In the genomic region with DNA sequence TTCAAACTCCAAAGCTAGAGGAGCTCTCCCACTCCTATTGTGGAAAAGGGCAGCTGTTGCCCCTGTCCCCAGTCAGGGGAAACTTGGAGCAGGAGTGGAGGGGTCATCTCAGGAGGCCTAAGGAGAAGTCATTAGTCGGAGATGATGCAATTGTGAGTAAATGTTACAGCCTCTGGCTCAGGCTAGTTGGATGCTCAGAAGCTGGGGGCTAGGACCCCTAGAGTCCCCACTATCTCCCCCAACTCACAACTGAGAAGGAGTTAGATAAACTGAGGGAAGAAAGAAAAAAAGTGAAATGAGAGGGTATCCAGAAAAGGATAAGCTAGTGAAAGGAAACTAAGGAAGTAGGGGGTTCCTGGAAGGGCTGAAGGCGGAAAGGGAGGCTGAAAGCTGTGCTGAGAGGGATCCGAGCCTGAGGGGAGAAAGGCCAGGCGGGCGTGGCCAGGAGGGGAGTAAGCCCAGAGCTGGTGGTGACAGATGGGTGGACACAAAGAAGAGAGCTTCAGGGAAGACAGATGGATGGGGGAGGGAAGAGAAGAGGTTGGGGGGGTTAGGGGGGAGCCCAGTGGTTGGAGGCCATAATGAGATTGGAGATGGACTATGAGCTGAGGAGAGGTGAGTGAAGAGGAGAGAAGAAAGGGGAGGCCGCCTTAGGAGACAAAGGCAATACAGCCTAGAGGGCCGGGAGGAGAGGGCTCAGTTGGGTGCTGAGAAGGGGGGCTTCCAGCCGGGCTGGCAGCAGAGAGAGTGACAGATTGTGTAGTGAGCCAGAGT, we compare ENCODE assay signal across 1 cellular context.
A peak's percentile ranks its signal among the peaks of the same experiment; 100 is the strongest.
TF ChIP-seq lines count a peak whose summit lies in the region.

No MANE protein-coding gene starts in this region.

TF ChIP-seq in K562, 482 proteins besides CTCF, POLR2A, EP300 and RAD21 (continued from another document and continues in another):
- TF ChIP-seq SRF (CRISPR knock-in tag; IDR thresholded peaks at IDR 0.05) = no peak
- peak in 1 of 2 experiments; percentile 39; a peak in 1 of 4 replicates for TF ChIP-seq KDM4B (IDR thresholded peaks at IDR 0.05; ENCODE audit: borderline replicate concordance in 2 of 2, low read depth in 1 of 2)
- TF ChIP-seq SMARCC2 (IDR thresholded peaks at IDR 0.05; ENCODE audit: low read depth) = peak; percentile 59; the same call in 1 of the 2 replicates
- TF ChIP-seq, protein P1, sequence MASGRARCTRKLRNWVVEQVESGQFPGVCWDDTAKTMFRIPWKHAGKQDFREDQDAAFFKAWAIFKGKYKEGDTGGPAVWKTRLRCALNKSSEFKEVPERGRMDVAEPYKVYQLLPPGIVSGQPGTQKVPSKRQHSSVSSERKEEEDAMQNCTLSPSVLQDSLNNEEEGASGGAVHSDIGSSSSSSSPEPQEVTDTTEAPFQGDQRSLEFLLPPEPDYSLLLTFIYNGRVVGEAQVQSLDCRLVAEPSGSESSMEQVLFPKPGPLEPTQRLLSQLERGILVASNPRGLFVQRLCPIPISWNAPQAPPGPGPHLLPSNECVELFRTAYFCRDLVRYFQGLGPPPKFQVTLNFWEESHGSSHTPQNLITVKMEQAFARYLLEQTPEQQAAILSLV (tag; IDR thresholded peaks at IDR 0.05) = peak; percentile 94
- TF ChIP-seq, protein P2, sequence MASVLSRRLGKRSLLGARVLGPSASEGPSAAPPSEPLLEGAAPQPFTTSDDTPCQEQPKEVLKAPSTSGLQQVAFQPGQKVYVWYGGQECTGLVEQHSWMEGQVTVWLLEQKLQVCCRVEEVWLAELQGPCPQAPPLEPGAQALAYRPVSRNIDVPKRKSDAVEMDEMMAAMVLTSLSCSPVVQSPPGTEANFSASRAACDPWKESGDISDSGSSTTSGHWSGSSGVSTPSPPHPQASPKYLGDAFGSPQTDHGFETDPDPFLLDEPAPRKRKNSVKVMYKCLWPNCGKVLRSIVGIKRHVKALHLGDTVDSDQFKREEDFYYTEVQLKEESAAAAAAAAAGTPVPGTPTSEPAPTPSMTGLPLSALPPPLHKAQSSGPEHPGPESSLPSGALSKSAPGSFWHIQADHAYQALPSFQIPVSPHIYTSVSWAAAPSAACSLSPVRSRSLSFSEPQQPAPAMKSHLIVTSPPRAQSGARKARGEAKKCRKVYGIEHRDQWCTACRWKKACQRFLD (CRISPR knock-in tag; IDR thresholded peaks at IDR 0.05) = peak; percentile 77
- peak; percentile 95 for TF ChIP-seq ZNF584 (CRISPR knock-in tag; IDR thresholded peaks at IDR 0.05; ENCODE audit: low read depth)
- no peak for TF ChIP-seq ATF1 (CRISPR knock-in tag; IDR thresholded peaks at IDR 0.05)
- no peak; the same call in 1 of the 2 replicates for TF ChIP-seq ATF1 (tag; IDR thresholded peaks at IDR 0.05)
- no peak for TF ChIP-seq ZNF384 (IDR thresholded peaks at IDR 0.05; ENCODE audit: low read depth, low read length)
- no peak for TF ChIP-seq MECOM (CRISPR knock-in tag; IDR thresholded peaks at IDR 0.05)
- TF ChIP-seq BRD9 (IDR thresholded peaks at IDR 0.05; ENCODE audit: low read depth, partially characterized antibody) = peak; percentile 81
- TF ChIP-seq, protein P3, sequence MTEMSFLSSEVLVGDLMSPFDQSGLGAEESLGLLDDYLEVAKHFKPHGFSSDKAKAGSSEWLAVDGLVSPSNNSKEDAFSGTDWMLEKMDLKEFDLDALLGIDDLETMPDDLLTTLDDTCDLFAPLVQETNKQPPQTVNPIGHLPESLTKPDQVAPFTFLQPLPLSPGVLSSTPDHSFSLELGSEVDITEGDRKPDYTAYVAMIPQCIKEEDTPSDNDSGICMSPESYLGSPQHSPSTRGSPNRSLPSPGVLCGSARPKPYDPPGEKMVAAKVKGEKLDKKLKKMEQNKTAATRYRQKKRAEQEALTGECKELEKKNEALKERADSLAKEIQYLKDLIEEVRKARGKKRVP (CRISPR knock-in tag; IDR thresholded peaks at IDR 0.05) = peak; percentile 96
- no peak for TF ChIP-seq ZFP1 (CRISPR knock-in tag; IDR thresholded peaks at IDR 0.05)
- TF ChIP-seq, protein P4, sequence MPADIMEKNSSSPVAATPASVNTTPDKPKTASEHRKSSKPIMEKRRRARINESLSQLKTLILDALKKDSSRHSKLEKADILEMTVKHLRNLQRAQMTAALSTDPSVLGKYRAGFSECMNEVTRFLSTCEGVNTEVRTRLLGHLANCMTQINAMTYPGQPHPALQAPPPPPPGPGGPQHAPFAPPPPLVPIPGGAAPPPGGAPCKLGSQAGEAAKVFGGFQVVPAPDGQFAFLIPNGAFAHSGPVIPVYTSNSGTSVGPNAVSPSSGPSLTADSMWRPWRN (IDR thresholded peaks at IDR 0.05; ENCODE audit: low read depth) = 0 out of 2 replicates have a peak, but pooled peaks have one; percentile 16
- TF ChIP-seq, protein P5, sequence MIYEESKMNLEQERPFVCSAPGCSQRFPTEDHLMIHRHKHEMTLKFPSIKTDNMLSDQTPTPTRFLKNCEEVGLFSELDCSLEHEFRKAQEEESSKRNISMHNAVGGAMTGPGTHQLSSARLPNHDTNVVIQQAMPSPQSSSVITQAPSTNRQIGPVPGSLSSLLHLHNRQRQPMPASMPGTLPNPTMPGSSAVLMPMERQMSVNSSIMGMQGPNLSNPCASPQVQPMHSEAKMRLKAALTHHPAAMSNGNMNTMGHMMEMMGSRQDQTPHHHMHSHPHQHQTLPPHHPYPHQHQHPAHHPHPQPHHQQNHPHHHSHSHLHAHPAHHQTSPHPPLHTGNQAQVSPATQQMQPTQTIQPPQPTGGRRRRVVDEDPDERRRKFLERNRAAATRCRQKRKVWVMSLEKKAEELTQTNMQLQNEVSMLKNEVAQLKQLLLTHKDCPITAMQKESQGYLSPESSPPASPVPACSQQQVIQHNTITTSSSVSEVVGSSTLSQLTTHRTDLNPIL (CRISPR knock-in tag; IDR thresholded peaks at IDR 0.05) = no peak
- peak; percentile 69; the same call in 1 of the 2 replicates for TF ChIP-seq SMARCE1 (IDR thresholded peaks at IDR 0.05)
- TF ChIP-seq ARID1B (IDR thresholded peaks at IDR 0.05) = peak; percentile 80
- peak; percentile 66 for TF ChIP-seq TAF7 (tag; IDR thresholded peaks at IDR 0.05)
- TF ChIP-seq SMARCA4 (IDR thresholded peaks at IDR 0.05) = peak; percentile 88
- TF ChIP-seq, protein P6, sequence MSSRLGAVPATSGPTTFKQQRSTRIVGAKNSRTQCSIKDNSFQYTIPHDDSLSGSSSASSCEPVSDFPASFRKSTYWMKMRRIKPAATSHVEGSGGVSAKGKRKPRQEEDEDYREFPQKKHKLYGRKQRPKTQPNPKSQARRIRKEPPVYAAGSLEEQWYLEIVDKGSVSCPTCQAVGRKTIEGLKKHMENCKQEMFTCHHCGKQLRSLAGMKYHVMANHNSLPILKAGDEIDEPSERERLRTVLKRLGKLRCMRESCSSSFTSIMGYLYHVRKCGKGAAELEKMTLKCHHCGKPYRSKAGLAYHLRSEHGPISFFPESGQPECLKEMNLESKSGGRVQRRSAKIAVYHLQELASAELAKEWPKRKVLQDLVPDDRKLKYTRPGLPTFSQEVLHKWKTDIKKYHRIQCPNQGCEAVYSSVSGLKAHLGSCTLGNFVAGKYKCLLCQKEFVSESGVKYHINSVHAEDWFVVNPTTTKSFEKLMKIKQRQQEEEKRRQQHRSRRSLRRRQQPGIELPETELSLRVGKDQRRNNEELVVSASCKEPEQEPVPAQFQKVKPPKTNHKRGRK (tag; IDR thresholded peaks at IDR 0.05) = no peak
- no peak for TF ChIP-seq KLF1 (tag; IDR thresholded peaks at IDR 0.05)
- peak in 1 of 2 experiments; percentile 18; a peak in 1 of 4 replicates for TF ChIP-seq NRF1 (conservative IDR thresholded peaks at IDR 0.05 in 1 of 2, IDR thresholded peaks at IDR 0.05 in 1 of 2)
- TF ChIP-seq SOX6 (IDR thresholded peaks at IDR 0.05) = 0 out of 2 replicates have a peak, but pooled peaks have one; percentile 55
- 0 out of 2 replicates have a peak, but pooled peaks have one; percentile 68 for TF ChIP-seq DMBX1 (CRISPR knock-in tag; IDR thresholded peaks at IDR 0.05; ENCODE audit: borderline replicate concordance)
- TF ChIP-seq TCFL5 (CRISPR knock-in tag; conservative IDR thresholded peaks at IDR 0.05) = 0 out of 2 replicates have a peak, but pooled peaks have one; percentile 20
- peak; percentile 84; the same call in 1 of the 2 replicates for TF ChIP-seq BACH1 (tag; IDR thresholded peaks at IDR 0.05)
- TF ChIP-seq SUPT5H (IDR thresholded peaks at IDR 0.05) = peak; percentile 37; the same call in 1 of the 2 replicates
- TF ChIP-seq ETV6 (IDR thresholded peaks at IDR 0.05; ENCODE audit: borderline replicate concordance in 1 of 2, low read depth in 2 of 2, low read length in 1 of 2) = peak in 1 of 2 experiments; percentile 3; a peak in 1 of 4 replicates
- no peak for TF ChIP-seq ETV6 (CRISPR knock-in tag; IDR thresholded peaks at IDR 0.05; ENCODE audit: borderline replicate concordance)
- TF ChIP-seq ESRRB (CRISPR knock-in tag; IDR thresholded peaks at IDR 0.05; ENCODE audit: borderline replicate concordance) = no peak
- TF ChIP-seq, protein P7, sequence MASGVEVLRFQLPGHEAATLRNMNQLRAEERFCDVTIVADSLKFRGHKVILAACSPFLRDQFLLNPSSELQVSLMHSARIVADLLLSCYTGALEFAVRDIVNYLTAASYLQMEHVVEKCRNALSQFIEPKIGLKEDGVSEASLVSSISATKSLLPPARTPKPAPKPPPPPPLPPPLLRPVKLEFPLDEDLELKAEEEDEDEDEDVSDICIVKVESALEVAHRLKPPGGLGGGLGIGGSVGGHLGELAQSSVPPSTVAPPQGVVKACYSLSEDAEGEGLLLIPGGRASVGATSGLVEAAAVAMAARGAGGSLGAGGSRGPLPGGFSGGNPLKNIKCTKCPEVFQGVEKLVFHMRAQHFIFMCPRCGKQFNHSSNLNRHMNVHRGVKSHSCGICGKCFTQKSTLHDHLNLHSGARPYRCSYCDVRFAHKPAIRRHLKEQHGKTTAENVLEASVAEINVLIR (CRISPR knock-in tag; IDR thresholded peaks at IDR 0.05) = no peak
- TF ChIP-seq KDM1A (IDR thresholded peaks at IDR 0.05) = no peak
- TF ChIP-seq, protein P8, sequence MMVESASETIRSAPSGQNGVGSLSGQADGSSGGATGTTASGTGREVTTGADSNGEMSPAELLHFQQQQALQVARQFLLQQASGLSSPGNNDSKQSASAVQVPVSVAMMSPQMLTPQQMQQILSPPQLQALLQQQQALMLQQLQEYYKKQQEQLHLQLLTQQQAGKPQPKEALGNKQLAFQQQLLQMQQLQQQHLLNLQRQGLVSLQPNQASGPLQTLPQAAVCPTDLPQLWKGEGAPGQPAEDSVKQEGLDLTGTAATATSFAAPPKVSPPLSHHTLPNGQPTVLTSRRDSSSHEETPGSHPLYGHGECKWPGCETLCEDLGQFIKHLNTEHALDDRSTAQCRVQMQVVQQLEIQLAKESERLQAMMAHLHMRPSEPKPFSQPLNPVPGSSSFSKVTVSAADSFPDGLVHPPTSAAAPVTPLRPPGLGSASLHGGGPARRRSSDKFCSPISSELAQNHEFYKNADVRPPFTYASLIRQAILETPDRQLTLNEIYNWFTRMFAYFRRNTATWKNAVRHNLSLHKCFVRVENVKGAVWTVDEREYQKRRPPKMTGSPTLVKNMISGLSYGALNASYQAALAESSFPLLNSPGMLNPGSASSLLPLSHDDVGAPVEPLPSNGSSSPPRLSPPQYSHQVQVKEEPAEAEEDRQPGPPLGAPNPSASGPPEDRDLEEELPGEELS (CRISPR knock-in tag; IDR thresholded peaks at IDR 0.05; ENCODE audit: borderline replicate concordance) = no peak
- no peak for TF ChIP-seq ZNF551 (CRISPR knock-in tag; IDR thresholded peaks at IDR 0.05)
- TF ChIP-seq JUN (IDR thresholded peaks at IDR 0.05; ENCODE audit: borderline replicate concordance, low read depth, low read length) = peak; percentile 80; the same call in 1 of the 2 replicates
- TF ChIP-seq JUN (CRISPR knock-in tag; IDR thresholded peaks at IDR 0.05; ENCODE audit: borderline replicate concordance) = no peak
- TF ChIP-seq PML (IDR thresholded peaks at IDR 0.05; ENCODE audit: low read length) = 0 out of 2 replicates have a peak, but pooled peaks have one; percentile 27
- TF ChIP-seq MEIS2 (IDR thresholded peaks at IDR 0.05; ENCODE audit: partially characterized antibody) = peak; percentile 98
- TF ChIP-seq ZNF766 (CRISPR knock-in tag; conservative IDR thresholded peaks at IDR 0.05) = no peak
- peak; percentile 29; the same call in 1 of the 2 replicates for TF ChIP-seq RNF2 (IDR thresholded peaks at IDR 0.05)
- TF ChIP-seq, protein P9, sequence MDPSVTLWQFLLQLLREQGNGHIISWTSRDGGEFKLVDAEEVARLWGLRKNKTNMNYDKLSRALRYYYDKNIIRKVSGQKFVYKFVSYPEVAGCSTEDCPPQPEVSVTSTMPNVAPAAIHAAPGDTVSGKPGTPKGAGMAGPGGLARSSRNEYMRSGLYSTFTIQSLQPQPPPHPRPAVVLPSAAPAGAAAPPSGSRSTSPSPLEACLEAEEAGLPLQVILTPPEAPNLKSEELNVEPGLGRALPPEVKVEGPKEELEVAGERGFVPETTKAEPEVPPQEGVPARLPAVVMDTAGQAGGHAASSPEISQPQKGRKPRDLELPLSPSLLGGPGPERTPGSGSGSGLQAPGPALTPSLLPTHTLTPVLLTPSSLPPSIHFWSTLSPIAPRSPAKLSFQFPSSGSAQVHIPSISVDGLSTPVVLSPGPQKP (CRISPR knock-in tag; IDR thresholded peaks at IDR 0.05) = no peak
- TF ChIP-seq ADNP (tag; IDR thresholded peaks at IDR 0.05) = no peak
- TF ChIP-seq, protein P10, sequence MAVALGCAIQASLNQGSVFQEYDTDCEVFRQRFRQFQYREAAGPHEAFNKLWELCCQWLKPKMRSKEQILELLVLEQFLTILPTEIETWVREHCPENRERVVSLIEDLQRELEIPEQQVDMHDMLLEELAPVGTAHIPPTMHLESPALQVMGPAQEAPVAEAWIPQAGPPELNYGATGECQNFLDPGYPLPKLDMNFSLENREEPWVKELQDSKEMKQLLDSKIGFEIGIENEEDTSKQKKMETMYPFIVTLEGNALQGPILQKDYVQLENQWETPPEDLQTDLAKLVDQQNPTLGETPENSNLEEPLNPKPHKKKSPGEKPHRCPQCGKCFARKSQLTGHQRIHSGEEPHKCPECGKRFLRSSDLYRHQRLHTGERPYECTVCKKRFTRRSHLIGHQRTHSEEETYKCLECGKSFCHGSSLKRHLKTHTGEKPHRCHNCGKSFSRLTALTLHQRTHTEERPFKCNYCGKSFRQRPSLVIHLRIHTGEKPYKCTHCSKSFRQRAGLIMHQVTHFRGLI (CRISPR knock-in tag; IDR thresholded peaks at IDR 0.05) = peak; percentile 60; the same call in 1 of the 2 replicates
- TF ChIP-seq, protein P11, sequence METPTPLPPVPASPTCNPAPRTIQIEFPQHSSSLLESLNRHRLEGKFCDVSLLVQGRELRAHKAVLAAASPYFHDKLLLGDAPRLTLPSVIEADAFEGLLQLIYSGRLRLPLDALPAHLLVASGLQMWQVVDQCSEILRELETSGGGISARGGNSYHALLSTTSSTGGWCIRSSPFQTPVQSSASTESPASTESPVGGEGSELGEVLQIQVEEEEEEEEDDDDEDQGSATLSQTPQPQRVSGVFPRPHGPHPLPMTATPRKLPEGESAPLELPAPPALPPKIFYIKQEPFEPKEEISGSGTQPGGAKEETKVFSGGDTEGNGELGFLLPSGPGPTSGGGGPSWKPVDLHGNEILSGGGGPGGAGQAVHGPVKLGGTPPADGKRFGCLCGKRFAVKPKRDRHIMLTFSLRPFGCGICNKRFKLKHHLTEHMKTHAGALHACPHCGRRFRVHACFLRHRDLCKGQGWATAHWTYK (CRISPR knock-in tag; IDR thresholded peaks at IDR 0.05) = no peak
- TF ChIP-seq, protein P12, sequence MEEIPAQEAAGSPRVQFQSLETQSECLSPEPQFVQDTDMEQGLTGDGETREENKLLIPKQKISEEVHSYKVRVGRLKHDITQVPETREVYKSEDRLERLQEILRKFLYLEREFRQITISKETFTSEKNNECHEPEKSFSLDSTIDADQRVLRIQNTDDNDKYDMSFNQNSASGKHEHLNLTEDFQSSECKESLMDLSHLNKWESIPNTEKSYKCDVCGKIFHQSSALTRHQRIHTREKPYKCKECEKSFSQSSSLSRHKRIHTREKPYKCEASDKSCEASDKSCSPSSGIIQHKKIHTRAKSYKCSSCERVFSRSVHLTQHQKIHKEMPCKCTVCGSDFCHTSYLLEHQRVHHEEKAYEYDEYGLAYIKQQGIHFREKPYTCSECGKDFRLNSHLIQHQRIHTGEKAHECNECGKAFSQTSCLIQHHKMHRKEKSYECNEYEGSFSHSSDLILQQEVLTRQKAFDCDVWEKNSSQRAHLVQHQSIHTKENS (CRISPR knock-in tag; IDR thresholded peaks at IDR 0.05) = no peak
- 0 out of 4 replicates have a peak, but pooled peaks of 1 of the 2 experiments have one; percentile 28 for TF ChIP-seq TBL1XR1 (IDR thresholded peaks at IDR 0.05; ENCODE audit: low read length in 2 of 2)
